13 cellular contexts compared by ENCODE assay signal in genomic region chr13:49679244-49679643, GRCh38. TPM values are rescaled to one million over a fixed set of nuclear protein-coding genes. Genes with fewer than 3 reads are reported as not detected.
DNase-seq lines count a peak whose midpoint lies in the region; ATAC-seq and TF ChIP-seq lines count a peak whose summit lies in the region.
"Had no signal": no experiment of that assay in that cellular context is flagged by ENCODE, and none has a peak within 500 bp of the region (broad histone marks: within the 10 kb centered on the region; RNA-seq: fewer than 3 reads in every experiment).

No MANE protein-coding gene starts in this region.

- H3K4me3 Mint-ChIP-seq in MCF 10A (ENCODE audit: unreplicated experiment), result no peak overlapping the region
- H3K4me3 Mint-ChIP-seq in activated T-helper 1 cell treated with anti-CD3 and anti-CD28 coated beads, Interleukin-12 subunit alpha, Interleukin-12 subunit beta, Interleukin-2, Interleukin-4 antibody, amounts not matched to agents 30 ng/mL and 10 ng/mL and 1 ng/mL, durations not matched to agents 14 hours and 24 hours and 36 hours, result no peak overlapping the region
- H3K4me3 Mint-ChIP-seq: effector memory CD8-positive, alpha-beta T cell; HFFc6 had no signal

- TF ChIP-seq EP300 in stomach (IDR thresholded peaks at IDR 0.05), result no peak

- no peak for ATAC-seq in GM18867 (IDR thresholded peaks at IDR 0.05; ENCODE audit: unreplicated experiment)
- ATAC-seq: effector memory CD8-positive, alpha-beta T cell had no signal

- H3K4me1 Mint-ChIP-seq in MCF 10A (ENCODE audit: insufficient read depth, unreplicated experiment), result peaks cover 8% of the 10 kb centered on the region
- H3K4me1 Mint-ChIP-seq in activated T-helper 1 cell treated with anti-CD3 and anti-CD28 coated beads, Interleukin-12 subunit alpha, Interleukin-12 subunit beta, Interleukin-2, Interleukin-4 antibody, amounts not matched to agents 30 ng/mL and 10 ng/mL and 1 ng/mL, durations not matched to agents 14 hours and 24 hours and 36 hours (ENCODE audit: low read depth), result peaks cover 20% of the 10 kb centered on the region

- H3K27ac Mint-ChIP-seq in MCF 10A (ENCODE audit: low read depth, unreplicated experiment), result peak overlapping the region; percentile 71
- no peak overlapping the region for H3K27ac Mint-ChIP-seq in activated T-helper 1 cell treated with anti-CD3 and anti-CD28 coated beads, Interleukin-12 subunit alpha, Interleukin-12 subunit beta, Interleukin-2, Interleukin-4 antibody, amounts not matched to agents 30 ng/mL and 10 ng/mL and 1 ng/mL, durations not matched to agents 14 hours and 24 hours and 36 hours
- H3K27ac Mint-ChIP-seq: effector memory CD8-positive, alpha-beta T cell; HFFc6 had no signal

- H3K9me3 ChIP-seq in mammary epithelial cell (replicated peaks; ENCODE audit: insufficient read depth, low read length), result no peaks in the 10 kb centered on the region
- H3K9me3 ChIP-seq in OCI-LY1 (ENCODE audit: low read length), result no peaks in the 10 kb centered on the region
- no peaks in the 10 kb centered on the region for H3K9me3 ChIP-seq in stomach
- H3K9me3 ChIP-seq in esophagus squamous epithelium, result no peaks in the 10 kb centered on the region

- POLR2A ChIA-PET in MCF 10A (lab: Yijun Ruan, JAX), result interaction anchor here (1.0 to 1.5 kb wide), 5 partner anchors 9 to 112 kb away, joined by 3 to 5 read pairs (median 3); no protein-coding TSS in a partner anchor

- DNase-seq in MCF 10A (ENCODE audit: unreplicated experiment), result peak; percentile 16
- no peak for DNase-seq in mammary epithelial cell
- peak; percentile 70 for DNase-seq in fibroblast of peridontal ligament (ENCODE audit: extremely low read depth)
- DNase-seq in stomach, result peak; percentile 38
- no peak for DNase-seq in esophagus squamous epithelium (lab: John Stamatoyannopoulos, UW)
- no peak for DNase-seq in activated T-helper 1 cell treated with anti-CD3 and anti-CD28 coated beads, Interleukin-12 subunit alpha, Interleukin-12 subunit beta, Interleukin-2, Interleukin-4 antibody, amounts not matched to agents 30 ng/mL and 10 ng/mL and 1 ng/mL, durations not matched to agents 14 hours and 24 hours and 36 hours (ENCODE audit: low spot score)
- DNase-seq: activated T-cell treated with anti-CD3 and anti-CD28 coated beads, Interleukin-2, amount 50 U/mL, for 48 hours; effector memory CD8-positive, alpha-beta T cell; HFFc6; NCI-H2081 had no signal

- peak; percentile 35 for TF ChIP-seq CTCF in MCF 10A (IDR thresholded peaks at IDR 0.05; ENCODE audit: unreplicated experiment)
- peak in 1 of 2 donors; percentile 47 for TF ChIP-seq CTCF in mammary epithelial cell (conservative IDR thresholded peaks at IDR 0.05 in 1 of 2, IDR thresholded peaks at IDR 0.05 in 1 of 2; ENCODE audit: extremely low read depth in 1 of 2, insufficient read depth in 1 of 2, low read depth in 1 of 2, low read length in 2 of 2)
- TF ChIP-seq CTCF in OCI-LY1 (IDR thresholded peaks at IDR 0.05; ENCODE audit: low read length), result peak; percentile 64
- peak in 2 of 7 experiments; percentile 8 to 14 for TF ChIP-seq CTCF in stomach (IDR thresholded peaks at IDR 0.05)
- peak in 2 of 6 experiments; percentile 7 to 8 for TF ChIP-seq CTCF in esophagus squamous epithelium (IDR thresholded peaks at IDR 0.05)

- H3K36me3 ChIP-seq in mammary epithelial cell (ENCODE audit: insufficient read depth, low read length) (no peaks in the 10 kb centered on the region), OCI-LY1 (ENCODE audit: insufficient read depth, low read length) (peaks cover 22% of the 10 kb centered on the region; the same call in 1 of the 2 replicates), stomach (peaks cover 0 to 28% (median 5%) of the 10 kb centered on the region in 4 donors), esophagus squamous epithelium (peaks cover 0 to 41% (median 0%) of the 10 kb centered on the region in 3 donors)

- no peak overlapping the region for H3K4me2 ChIP-seq in mammary epithelial cell (ENCODE audit: insufficient read depth, low read depth, low read length)
- H3K4me2 ChIP-seq in OCI-LY1 (ENCODE audit: low read length), result no peak overlapping the region

- H3K9me3 Mint-ChIP-seq in MCF 10A (ENCODE audit: unreplicated experiment), result no peaks in the 10 kb centered on the region
- no peaks in the 10 kb centered on the region for H3K9me3 Mint-ChIP-seq in activated T-helper 1 cell treated with anti-CD3 and anti-CD28 coated beads, Interleukin-12 subunit alpha, Interleukin-12 subunit beta, Interleukin-2, Interleukin-4 antibody, amounts not matched to agents 30 ng/mL and 10 ng/mL and 1 ng/mL, durations not matched to agents 14 hours and 24 hours and 36 hours
- H3K9me3 Mint-ChIP-seq: effector memory CD8-positive, alpha-beta T cell; HFFc6 had no signal

- H3K36me3 Mint-ChIP-seq in MCF 10A (ENCODE audit: insufficient read depth, unreplicated experiment), result peaks cover 75% of the 10 kb centered on the region
- peaks cover 3% of the 10 kb centered on the region for H3K36me3 Mint-ChIP-seq in activated T-helper 1 cell treated with anti-CD3 and anti-CD28 coated beads, Interleukin-12 subunit alpha, Interleukin-12 subunit beta, Interleukin-2, Interleukin-4 antibody, amounts not matched to agents 30 ng/mL and 10 ng/mL and 1 ng/mL, durations not matched to agents 14 hours and 24 hours and 36 hours (ENCODE audit: low read depth)

- CTCF ChIA-PET in MCF 10A (lab: Yijun Ruan, JAX) (interaction anchor here (0.6 to 1.9 kb wide), 5 partner anchors 9 to 115 kb away, joined by 3 to 9 read pairs (median 6); partner anchors contain the start of gene EBPL), mammary epithelial cell (lab: Charles Lee; ENCODE audit: low non-redundant PET) (no interaction called here)

- no peaks in the 10 kb centered on the region for H3F3A ChIP-seq in OCI-LY1 (ENCODE audit: insufficient read depth, low read length)

- H3K9ac ChIP-seq in mammary epithelial cell (ENCODE audit: insufficient read depth, low read length) (no peak overlapping the region), OCI-LY1 (ENCODE audit: low read length) (no peak overlapping the region)
- H3K9ac ChIP-seq: BLaER1 treated with 17β-estradiol and CSF1 and Interleukin-3, amounts not matched to agents 10 nM and 100 nM had no signal

- WGBS in mammary epithelial cell (ENCODE audit: low coverage, missing lambda C conversion rate), result 89% methylated on average over 3 of the region's 3 CpGs
- 39 to 63% (median 44%) methylated on average over 3 of the region's 3 CpGs for WGBS in stomach, 5 donors
- 52 to 78% methylated on average over 3 of the region's 3 CpGs for WGBS in esophagus squamous epithelium, 2 donors

- intact Hi-C loops in MCF 10A (cut with micrococcal nuclease) (loop anchor here (1.0 kb wide), 1 partner anchor 169 kb away; no protein-coding TSS in a partner anchor), mammary epithelial cell (cut with micrococcal nuclease) (no loop called here), stomach (cut with DNase I; ENCODE audit: low total_unique reads) (no loop called here), esophagus squamous epithelium (cut with DNase I) (no loop called here)
- intact Hi-C loops in activated T-helper 1 cell treated with anti-CD3 and anti-CD28 coated beads, Interleukin-12 subunit alpha, Interleukin-12 subunit beta, Interleukin-2, Interleukin-4 antibody, amounts not matched to agents 30 ng/mL and 10 ng/mL and 1 ng/mL, durations not matched to agents 14 hours and 24 hours and 36 hours (cut with micrococcal nuclease), result loop anchor here (1.0 kb wide), 1 partner anchor 169 kb away; no protein-coding TSS in a partner anchor

- H4K20me1 ChIP-seq in mammary epithelial cell (ENCODE audit: insufficient read depth, low read length) (no peaks in the 10 kb centered on the region), OCI-LY1 (ENCODE audit: insufficient read depth, low read length) (no peaks in the 10 kb centered on the region)

- in situ Hi-C loops in mammary epithelial cell (cut with MboI; ENCODE audit: low sequenced_read_pairs in 2 of 2), result no loop called here

- H3K27me3 ChIP-seq in mammary epithelial cell (ENCODE audit: insufficient read depth, low read length), result no peaks in the 10 kb centered on the region
- no peaks in the 10 kb centered on the region for H3K27me3 ChIP-seq in OCI-LY1 (ENCODE audit: insufficient read depth, low read length)
- no peaks in the 10 kb centered on the region for H3K27me3 ChIP-seq in stomach
- no peaks in the 10 kb centered on the region for H3K27me3 ChIP-seq in esophagus squamous epithelium
- H3K27me3 ChIP-seq: BLaER1 treated with 17β-estradiol and CSF1 and Interleukin-3, amounts not matched to agents 10 nM and 100 nM had no signal

- H3K9me2 ChIP-seq in OCI-LY1 (ENCODE audit: low read depth, low read length), result no peaks in the 10 kb centered on the region

- H3K4me3 ChIP-seq in mammary epithelial cell (replicated peaks in 1 of 3; ENCODE audit: insufficient read depth in 1 of 3, low read depth in 2 of 3, low read length in 3 of 3) (no peak overlapping the region), OCI-LY1 (ENCODE audit: low read depth, low read length, poor library complexity, severe bottlenecking) (no peak overlapping the region), stomach (no peak overlapping the region), esophagus squamous epithelium (no peak overlapping the region)
- H3K4me3 ChIP-seq: BLaER1 treated with 17β-estradiol and CSF1 and Interleukin-3, amounts not matched to agents 10 nM and 100 nM had no signal

- H3K79me2 ChIP-seq in mammary epithelial cell (ENCODE audit: insufficient read depth, low read length), result peaks cover 70% of the 10 kb centered on the region
- H3K79me2 ChIP-seq in OCI-LY1 (ENCODE audit: insufficient read depth, low read length), result no peaks in the 10 kb centered on the region

- TF ChIP-seq POLR2A in stomach (IDR thresholded peaks at IDR 0.05) (no peak), esophagus squamous epithelium (IDR thresholded peaks at IDR 0.05) (no peak)

- no peak overlapping the region for H2AFZ ChIP-seq in mammary epithelial cell (ENCODE audit: low read depth, low read length)
- H2AFZ ChIP-seq in OCI-LY1 (ENCODE audit: low read length), result no peak overlapping the region

- BruUV-seq in MCF 10A (replicated peaks; lab: Mats Ljungman, UMichigan) (no TSS peak), mammary epithelial cell (replicated peaks; lab: Mats Ljungman, UMichigan) (no TSS peak)

- dilution Hi-C loops in mammary epithelial cell (cut with HindIII; ENCODE audit: low sequenced_read_pairs), result no loop called here

- H3K27ac ChIP-seq in mammary epithelial cell (ENCODE audit: insufficient read depth, low read depth, low read length), result no peak overlapping the region
- H3K27ac ChIP-seq in OCI-LY1 (ENCODE audit: low read depth, low read length, poor library complexity, severe bottlenecking), result no peak overlapping the region
- H3K27ac ChIP-seq in stomach, result no peak overlapping the region
- no peak overlapping the region for H3K27ac ChIP-seq in esophagus squamous epithelium
- H3K27ac ChIP-seq: BLaER1 treated with 17β-estradiol and CSF1 and Interleukin-3, amounts not matched to agents 10 nM and 100 nM had no signal

- no peaks in the 10 kb centered on the region for H3K27me3 Mint-ChIP-seq in MCF 10A (ENCODE audit: insufficient read depth, unreplicated experiment)
- no peaks in the 10 kb centered on the region for H3K27me3 Mint-ChIP-seq in activated T-helper 1 cell treated with anti-CD3 and anti-CD28 coated beads, Interleukin-12 subunit alpha, Interleukin-12 subunit beta, Interleukin-2, Interleukin-4 antibody, amounts not matched to agents 30 ng/mL and 10 ng/mL and 1 ng/mL, durations not matched to agents 14 hours and 24 hours and 36 hours (ENCODE audit: insufficient read depth)
- H3K27me3 Mint-ChIP-seq: effector memory CD8-positive, alpha-beta T cell had no signal

- H3K4me1 ChIP-seq in mammary epithelial cell (ENCODE audit: insufficient read depth, low read length), result peaks cover 4% of the 10 kb centered on the region
- no peaks in the 10 kb centered on the region for H3K4me1 ChIP-seq in OCI-LY1 (ENCODE audit: insufficient read depth, low read length, severe bottlenecking)
- H3K4me1 ChIP-seq in stomach, result no peaks in the 10 kb centered on the region
- peaks cover 0 to 19% (median 0%) of the 10 kb centered on the region in 3 donors for H3K4me1 ChIP-seq in esophagus squamous epithelium

RNA-seq across cellular contexts. Expression of gene EBPL, which starts 12.0 kb away (rescaled TPM):
- total RNA-seq in MCF 10A (2022) (90.1 and 121 TPM in 2 replicates), mammary epithelial cell (10 to 100 TPM; 26.7 to 46.1 TPM), stomach (100 to 1,000 TPM in 2 of 5 donors, 10 to 100 TPM in 3; 36.5 to 307 (median 79.3) TPM), esophagus squamous epithelium (100 to 1,000 TPM; 117 to 146 (median 127) TPM)
- polyA plus RNA-seq in mammary epithelial cell (75.7 TPM), stomach (10 to 100 TPM; 38.5 to 92.0 (median 49.8) TPM)
- polyA minus RNA-seq in mammary epithelial cell, result 44.6 TPM
- total RNA-seq in activated T-helper 1 cell treated with anti-CD3 and anti-CD28 coated beads, Interleukin-12 subunit alpha, Interleukin-12 subunit beta, Interleukin-2, Interleukin-4 antibody, amounts not matched to agents 30 ng/mL and 10 ng/mL and 1 ng/mL, durations not matched to agents 14 hours and 24 hours and 36 hours, result 42.6 and 44.6 TPM in 2 replicates

RNA-seq across cellular contexts. Expression of gene ARL11, which starts 50.9 kb away (rescaled TPM):
- total RNA-seq in MCF 10A (2022) (not detected in 2 replicates), mammary epithelial cell (under 1 TPM in 1 of 2 donors, not detected in 1; under 0.01 TPM), stomach (under 1 TPM in 3 of 5 donors, not detected in 2; under 0.01 to 0.37 (median 0.29) TPM), esophagus squamous epithelium (1 to 10 TPM in 1 of 4 donors, under 1 TPM in 3; 0.22 to 1.9 (median 0.95) TPM)
- polyA plus RNA-seq in mammary epithelial cell (0.03 TPM), stomach (1 to 10 TPM in 1 of 3 donors, under 1 TPM in 2; 0.73 to 1.2 (median 0.92) TPM)
- not detected for polyA minus RNA-seq in mammary epithelial cell
- 0.80 and 0.93 TPM in 2 replicates for total RNA-seq in activated T-helper 1 cell treated with anti-CD3 and anti-CD28 coated beads, Interleukin-12 subunit alpha, Interleukin-12 subunit beta, Interleukin-2, Interleukin-4 antibody, amounts not matched to agents 30 ng/mL and 10 ng/mL and 1 ng/mL, durations not matched to agents 14 hours and 24 hours and 36 hours
- total RNA-seq: HFFc6 had no signal

Comparison
In these comparisons a context has a peak if more than half of its experiments do, and no peak if none do; other contexts are left out.
1. DNase-seq: peak in MCF 10A (single experiment), fibroblast of peridontal ligament (single experiment) and stomach (single experiment); none in mammary epithelial cell (single experiment), esophagus squamous epithelium (single experiment) and activated T-helper 1 cell treated with anti-CD3 and anti-CD28 coated beads, Interleukin-12 subunit alpha, Interleukin-12 subunit beta, Interleukin-2, Interleukin-4 antibody, amounts not matched to agents 30 ng/mL and 10 ng/mL and 1 ng/mL, durations not matched to agents 14 hours and 24 hours and 36 hours (single experiment).
2. intact Hi-C loops: an anchor here in MCF 10A (1.0 kb wide) and activated T-helper 1 cell treated with anti-CD3 and anti-CD28 coated beads, Interleukin-12 subunit alpha, Interleukin-12 subunit beta, Interleukin-2, Interleukin-4 antibody, amounts not matched to agents 30 ng/mL and 10 ng/mL and 1 ng/mL, durations not matched to agents 14 hours and 24 hours and 36 hours (1.0 kb wide); none called in mammary epithelial cell, stomach and esophagus squamous epithelium.